14 cellular contexts compared by ENCODE assay signal in the genomic region with DNA sequence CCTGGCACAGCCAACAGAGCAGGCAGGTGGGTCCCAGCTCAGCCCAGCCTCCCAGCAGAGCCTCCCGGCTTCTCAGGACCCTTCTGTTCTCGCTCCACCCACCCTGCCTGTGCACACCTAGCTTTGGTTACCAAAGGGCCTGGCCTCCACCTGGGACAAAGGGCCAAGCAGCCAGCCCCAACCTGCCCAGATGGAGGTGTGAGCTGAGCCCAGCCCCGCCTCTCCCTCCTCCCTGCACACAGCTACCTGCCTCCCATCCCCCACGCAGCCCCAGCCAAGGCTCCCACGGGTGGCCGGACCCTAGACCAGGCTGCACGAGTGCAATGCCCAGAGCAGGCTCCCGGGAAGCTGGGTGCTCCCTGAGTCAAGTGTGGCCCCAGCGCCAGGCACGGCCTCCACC. TPM values are rescaled to one million over a fixed set of nuclear protein-coding genes. Genes with fewer than 3 reads are reported as not detected.
DNase-seq lines count a peak whose midpoint lies in the region; ATAC-seq, FAIRE-seq and TF ChIP-seq lines count a peak whose summit lies in the region.
"Had no signal": no experiment of that assay in that cellular context is flagged by ENCODE, and none has a peak within 500 bp of the region (broad histone marks: within the 10 kb centered on the region; RNA-seq: fewer than 3 reads in every experiment).

No MANE protein-coding gene starts in this region.

- TF ChIP-seq POLR2A in HepG2 (IDR thresholded peaks at IDR 0.05; ENCODE audit: insufficient read depth in 1 of 2, low read depth in 2 of 2, low read length in 2 of 2), result no peak

- FAIRE-seq in HepG2 (lab: Jason Lieb, UNC), result no peak

- peaks cover 18 to 100% (median 90%) of the 10 kb centered on the region in 11 experiments; a peak in 21 of 22 replicates for H4K20me1 ChIP-seq in BLaER1 treated with 17β-estradiol and CSF1 and Interleukin-3, amounts not matched to agents 10 nM and 100 nM
- no peaks in the 10 kb centered on the region; the same call in 1 of the 2 replicates for H4K20me1 ChIP-seq in HepG2 (ENCODE audit: insufficient read depth, low read length)

- intact Hi-C loops in HepG2 (cut with micrococcal nuclease; ENCODE audit: unreplicated experiment), result no loop called here

- no peak for TF ChIP-seq RAD21 in Ishikawa (IDR thresholded peaks at IDR 0.05; ENCODE audit: low read depth)
- TF ChIP-seq RAD21 in HepG2 (CRISPR knock-in tag; IDR thresholded peaks at IDR 0.05), result no peak

- no peak overlapping the region for H2AFZ ChIP-seq in HepG2 (ENCODE audit: low read length)

- H3K79me2 ChIP-seq in HepG2 (ENCODE audit: insufficient read depth, low read length), result peaks cover 48% of the 10 kb centered on the region

- TF ChIP-seq CTCF in WERI-Rb-1 (IDR thresholded peaks at IDR 0.05; ENCODE audit: low read depth, low read length), result no peak
- TF ChIP-seq CTCF in HepG2 (CRISPR knock-in tag; IDR thresholded peaks at IDR 0.05), result no peak

- in situ Hi-C loops in HepG2 (cut with HindIII; ENCODE audit: extremely low pct_ligation_motif_present, low pct_unique_long_range_greater_than_20kb), result no loop called here

- no peak overlapping the region for H3K4me3 ChIP-seq in BLaER1 treated with 17β-estradiol and CSF1 and Interleukin-3, amounts not matched to agents 10 nM and 100 nM
- H3K4me3 ChIP-seq in WERI-Rb-1 (ENCODE audit: low read depth, low read length) (no peak overlapping the region), HepG2 (replicated peaks in 1 of 3; ENCODE audit: insufficient read depth in 1 of 3, low read depth in 2 of 3, low read length in 3 of 3) (peak overlapping the region in 1 of 3 experiments; percentile 57; a peak in 2 of 6 replicates)
- H3K4me3 ChIP-seq: upper lobe of right lung had no signal

- TF ChIP-seq EP300 in Ishikawa (IDR thresholded peaks at IDR 0.05; ENCODE audit: borderline replicate concordance), result no peak
- no peak for TF ChIP-seq EP300 in HepG2 (IDR thresholded peaks at IDR 0.05; ENCODE audit: low read depth in 2 of 2, low read length in 2 of 2)
- no peak for TF ChIP-seq EP300 in HepG2 (CRISPR knock-in tag; IDR thresholded peaks at IDR 0.05; ENCODE audit: borderline replicate concordance)

- peak overlapping the region in 2 of 11 experiments; percentile 14 to 23; a peak in 2 of 22 replicates for H3K4me2 ChIP-seq in BLaER1 treated with 17β-estradiol and CSF1 and Interleukin-3, amounts not matched to agents 10 nM and 100 nM
- H3K4me2 ChIP-seq in HepG2 (ENCODE audit: low read depth, low read length), result peak overlapping the region; percentile 90; the same call in 1 of the 2 replicates

- DNase-seq in WERI-Rb-1 (peak; percentile 30), HepG2 (ENCODE audit: low spot score) (no peak)
- DNase-seq: activated CD4-positive, alpha-beta T cell treated with anti-CD3 and anti-CD28 coated beads, Interleukin-2, amount 50 U/mL, for 1 hour; activated gamma-delta T cell treated with Interleukin-2 at 50 U/mL for 16 hours; cerebellar nuclear complex; GDM1; naive thymus-derived CD4-positive, alpha-beta T cell; upper lobe of right lung had no signal

- BruUV-seq in HepG2 (replicated peaks; lab: Mats Ljungman, UMichigan), result no TSS peak

- no peaks in the 10 kb centered on the region for H3K27me3 ChIP-seq in BLaER1 treated with 17β-estradiol and CSF1 and Interleukin-3, amounts not matched to agents 10 nM and 100 nM
- no peaks in the 10 kb centered on the region for H3K27me3 ChIP-seq in WERI-Rb-1 (ENCODE audit: insufficient read depth, low read depth, severe bottlenecking)
- no peaks in the 10 kb centered on the region for H3K27me3 ChIP-seq in HepG2 (ENCODE audit: control insufficient read depth in 1 of 2, insufficient read depth in 2 of 2, low read length in 2 of 2)
- H3K27me3 ChIP-seq: upper lobe of right lung had no signal

- CTCF ChIA-PET in HepG2 (lab: Yijun Ruan, JAX; ENCODE audit: low intra/inter-chr PET ratio, low total read pairs), result no interaction called here

- H3K9me3 ChIP-seq in BLaER1 treated with 17β-estradiol and CSF1 and Interleukin-3, amounts not matched to agents 10 nM and 100 nM (replicated peaks in 1 of 11), result no peaks in the 10 kb centered on the region
- no peaks in the 10 kb centered on the region for H3K9me3 ChIP-seq in WERI-Rb-1 (ENCODE audit: severe bottlenecking)
- H3K9me3 ChIP-seq in HepG2 (ENCODE audit: low read length), result no peaks in the 10 kb centered on the region
- H3K9me3 ChIP-seq: upper lobe of right lung had no signal

- H3K9ac ChIP-seq in BLaER1 treated with 17β-estradiol and CSF1 and Interleukin-3, amounts not matched to agents 10 nM and 100 nM, result peak overlapping the region in 7 of 11 experiments; percentile 6 to 48 (median 32); a peak in 7 of 22 replicates
- H3K9ac ChIP-seq in HepG2 (ENCODE audit: insufficient read depth, low read depth, low read length), result peak overlapping the region; percentile 3; the same call in 1 of the 2 replicates

- WGBS in HepG2 (ENCODE audit: low lambda C conversion rate), result 58% methylated on average over 6 of the region's 10 CpGs

- POLR2A ChIA-PET in HepG2 (lab: Yijun Ruan, JAX), result interaction anchor here (1.0 to 1.4 kb wide), 2 partner anchors 42 to 65 kb away, joined by 3 read pairs; no protein-coding TSS in a partner anchor

- no peak for ATAC-seq in HepG2
- no peak for ATAC-seq in GM21619 (IDR thresholded peaks at IDR 0.05; ENCODE audit: unreplicated experiment)
- no peak for ATAC-seq in HG03565 (IDR thresholded peaks at IDR 0.05; ENCODE audit: unreplicated experiment)
- ATAC-seq in HG02938 (IDR thresholded peaks at IDR 0.05; ENCODE audit: unreplicated experiment), result no peak
- ATAC-seq in HG03196 (IDR thresholded peaks at IDR 0.05; ENCODE audit: unreplicated experiment), result no peak
- ATAC-seq: naive thymus-derived CD4-positive, alpha-beta T cell; upper lobe of right lung had no signal

- peaks cover 12 to 64% (median 27%) of the 10 kb centered on the region in 11 experiments; a peak in 20 of 22 replicates for H3K36me3 ChIP-seq in BLaER1 treated with 17β-estradiol and CSF1 and Interleukin-3, amounts not matched to agents 10 nM and 100 nM
- H3K36me3 ChIP-seq in WERI-Rb-1, result peaks cover 3% of the 10 kb centered on the region; the same call in 1 of the 2 replicates
- peaks cover 8 to 14% of the 10 kb centered on the region in 2 experiments; a peak in 3 of 5 replicates for H3K36me3 ChIP-seq in HepG2 (replicated peaks in 1 of 2; ENCODE audit: control insufficient read depth in 1 of 2, insufficient read depth in 2 of 2, low read length in 2 of 2)

- peaks cover 44 to 92% (median 69%) of the 10 kb centered on the region in 10 experiments for H3K4me1 ChIP-seq in BLaER1 treated with 17β-estradiol and CSF1 and Interleukin-3, amounts not matched to agents 10 nM and 100 nM
- peaks cover 52% of the 10 kb centered on the region for H3K4me1 ChIP-seq in HepG2 (ENCODE audit: insufficient read depth, low read length)

- H3K27ac ChIP-seq in BLaER1 treated with 17β-estradiol and CSF1 and Interleukin-3, amounts not matched to agents 10 nM and 100 nM, result no peak overlapping the region
- peak overlapping the region; percentile 77 for H3K27ac ChIP-seq in WERI-Rb-1
- H3K27ac ChIP-seq in HepG2 (ENCODE audit: extremely low read length, insufficient read depth, low read length), result no peak overlapping the region
- H3K27ac ChIP-seq: upper lobe of right lung had no signal

RNA-seq across cellular contexts. Expression of gene TPRN, which starts 5.6 kb away (rescaled TPM):
- 17.5 and 19.2 TPM in 2 replicates for total RNA-seq in HepG2 (2016; rRNA removed; fragmentation: Illumina TruSeq; extraction: Trizol)
- total RNA-seq in HepG2 (2016; cell fraction: cytosol; rRNA removed; fragmentation: Illumina TruSeq; extraction: Trizol; ENCODE audit: low read depth), result 5.6 and 22.6 TPM in 2 replicates
- 15.6 and 20.1 TPM in 2 replicates for total RNA-seq in HepG2 (2016; cell fraction: insoluble cytoplasmic fraction; rRNA removed; fragmentation: Illumina TruSeq; extraction: Trizol)
- total RNA-seq in HepG2 (2016; cell fraction: membrane; rRNA removed; fragmentation: Illumina TruSeq; extraction: Trizol), result 14.6 and 15.6 TPM in 2 replicates
- total RNA-seq in HepG2 (2016; cell fraction: nucleus; rRNA removed; fragmentation: Illumina TruSeq; extraction: Trizol), result 13.8 and 14.1 TPM in 2 replicates
- 10.1 and 12.4 TPM in 2 replicates for polyA plus RNA-seq in HepG2 (2011; rRNA removed)
- 8.3 and 14.4 TPM in 2 replicates for polyA plus RNA-seq in HepG2 (2011; cell fraction: cytosol; rRNA removed)
- 41.5 and 45.5 TPM in 2 replicates for polyA plus RNA-seq in HepG2 (2011; cell fraction: nucleus; rRNA removed)
- 12.2 and 16.0 TPM in 2 replicates for polyA plus RNA-seq in HepG2 (2012)
- 6.0 and 6.8 TPM in 2 replicates for polyA plus RNA-seq in HepG2 (2016; cell fraction: cytosol; fragmentation: Illumina TruSeq; extraction: Trizol; ENCODE audit: low read depth)
- polyA plus RNA-seq in HepG2 (2016; cell fraction: insoluble cytoplasmic fraction; fragmentation: Illumina TruSeq; extraction: Trizol; ENCODE audit: low read depth), result 17.5 and 21.2 TPM in 2 replicates
- 10.8 and 12.2 TPM in 2 replicates for polyA plus RNA-seq in HepG2 (2016; cell fraction: membrane; fragmentation: Illumina TruSeq; extraction: Trizol; ENCODE audit: low read depth)
- 25.7 and 31.2 TPM in 2 replicates for polyA plus RNA-seq in HepG2 (2016; cell fraction: nucleus; fragmentation: Illumina TruSeq; extraction: Trizol; ENCODE audit: insufficient read depth, low read depth)
- 13.0 and 24.4 TPM in 2 replicates for polyA minus RNA-seq in HepG2 (2011; rRNA and poly(A)+ RNA removed; ENCODE audit: low replicate concordance)
- 14.2 and 15.9 TPM in 2 replicates for polyA minus RNA-seq in HepG2 (2011; cell fraction: cytosol; rRNA and poly(A)+ RNA removed)
- 10.0 and 12.4 TPM in 2 replicates for polyA minus RNA-seq in HepG2 (2011; cell fraction: nucleus; rRNA and poly(A)+ RNA removed)

RNA-seq across cellular contexts. Expression of gene SSNA1, which starts 6.4 kb away (rescaled TPM):
- total RNA-seq in HepG2 (2016; rRNA removed; fragmentation: Illumina TruSeq; extraction: Trizol), result 41.2 and 49.4 TPM in 2 replicates
- 92.0 and 105 TPM in 2 replicates for total RNA-seq in HepG2 (2016; cell fraction: cytosol; rRNA removed; fragmentation: Illumina TruSeq; extraction: Trizol; ENCODE audit: low read depth)
- total RNA-seq in HepG2 (2016; cell fraction: insoluble cytoplasmic fraction; rRNA removed; fragmentation: Illumina TruSeq; extraction: Trizol), result 41.5 and 51.7 TPM in 2 replicates
- 94.3 and 110 TPM in 2 replicates for total RNA-seq in HepG2 (2016; cell fraction: membrane; rRNA removed; fragmentation: Illumina TruSeq; extraction: Trizol)
- total RNA-seq in HepG2 (2016; cell fraction: nucleus; rRNA removed; fragmentation: Illumina TruSeq; extraction: Trizol), result 19.3 TPM in 2 replicates
- 35.9 and 44.8 TPM in 2 replicates for polyA plus RNA-seq in HepG2 (2011; rRNA removed)
- polyA plus RNA-seq in HepG2 (2011; cell fraction: cytosol; rRNA removed), result 38.7 and 58.7 TPM in 2 replicates
- 26.1 and 28.6 TPM in 2 replicates for polyA plus RNA-seq in HepG2 (2011; cell fraction: nucleus; rRNA removed)
- polyA plus RNA-seq in HepG2 (2012), result 18.0 and 31.4 TPM in 2 replicates
- polyA plus RNA-seq in HepG2 (2016; cell fraction: cytosol; fragmentation: Illumina TruSeq; extraction: Trizol; ENCODE audit: low read depth), result 109 and 132 TPM in 2 replicates
- 49.3 and 50.3 TPM in 2 replicates for polyA plus RNA-seq in HepG2 (2016; cell fraction: insoluble cytoplasmic fraction; fragmentation: Illumina TruSeq; extraction: Trizol; ENCODE audit: low read depth)
- polyA plus RNA-seq in HepG2 (2016; cell fraction: membrane; fragmentation: Illumina TruSeq; extraction: Trizol; ENCODE audit: low read depth), result 89.4 and 104 TPM in 2 replicates
- 39.2 and 44.3 TPM in 2 replicates for polyA plus RNA-seq in HepG2 (2016; cell fraction: nucleus; fragmentation: Illumina TruSeq; extraction: Trizol; ENCODE audit: insufficient read depth, low read depth)
- polyA minus RNA-seq in HepG2 (2011; rRNA and poly(A)+ RNA removed; ENCODE audit: low replicate concordance), result 18.2 and 39.2 TPM in 2 replicates
- 12.4 and 13.8 TPM in 2 replicates for polyA minus RNA-seq in HepG2 (2011; cell fraction: cytosol; rRNA and poly(A)+ RNA removed)
- 4.1 TPM in 2 replicates for polyA minus RNA-seq in HepG2 (2011; cell fraction: nucleus; rRNA and poly(A)+ RNA removed)

RNA-seq across cellular contexts. Expression of gene ANAPC2, which starts 6.5 kb away (rescaled TPM):
- 7.4 and 12.3 TPM in 2 replicates for total RNA-seq in HepG2 (2016; rRNA removed; fragmentation: Illumina TruSeq; extraction: Trizol)
- 22.4 and 23.5 TPM in 2 replicates for total RNA-seq in HepG2 (2016; cell fraction: cytosol; rRNA removed; fragmentation: Illumina TruSeq; extraction: Trizol; ENCODE audit: low read depth)
- 6.6 and 15.0 TPM in 2 replicates for total RNA-seq in HepG2 (2016; cell fraction: insoluble cytoplasmic fraction; rRNA removed; fragmentation: Illumina TruSeq; extraction: Trizol)
- total RNA-seq in HepG2 (2016; cell fraction: membrane; rRNA removed; fragmentation: Illumina TruSeq; extraction: Trizol), result 6.3 and 6.7 TPM in 2 replicates
- 17.6 and 21.6 TPM in 2 replicates for total RNA-seq in HepG2 (2016; cell fraction: nucleus; rRNA removed; fragmentation: Illumina TruSeq; extraction: Trizol)
- 15.4 and 21.6 TPM in 2 replicates for polyA plus RNA-seq in HepG2 (2011; rRNA removed)
- polyA plus RNA-seq in HepG2 (2011; cell fraction: cytosol; rRNA removed), result 5.4 and 9.8 TPM in 2 replicates
- 144 and 175 TPM in 2 replicates for polyA plus RNA-seq in HepG2 (2011; cell fraction: nucleus; rRNA removed)
- 13.6 and 16.6 TPM in 2 replicates for polyA plus RNA-seq in HepG2 (2012)
- 2.4 and 3.3 TPM in 2 replicates for polyA plus RNA-seq in HepG2 (2016; cell fraction: cytosol; fragmentation: Illumina TruSeq; extraction: Trizol; ENCODE audit: low read depth)
- polyA plus RNA-seq in HepG2 (2016; cell fraction: insoluble cytoplasmic fraction; fragmentation: Illumina TruSeq; extraction: Trizol; ENCODE audit: low read depth), result 11.2 and 14.3 TPM in 2 replicates
- 4.1 TPM in 2 replicates for polyA plus RNA-seq in HepG2 (2016; cell fraction: membrane; fragmentation: Illumina TruSeq; extraction: Trizol; ENCODE audit: low read depth)
- polyA plus RNA-seq in HepG2 (2016; cell fraction: nucleus; fragmentation: Illumina TruSeq; extraction: Trizol; ENCODE audit: insufficient read depth, low read depth), result 64.9 and 72.0 TPM in 2 replicates
- polyA minus RNA-seq in HepG2 (2011; rRNA and poly(A)+ RNA removed; ENCODE audit: low replicate concordance), result 27.3 and 55.4 TPM in 2 replicates
- polyA minus RNA-seq in HepG2 (2011; cell fraction: cytosol; rRNA and poly(A)+ RNA removed), result 14.7 and 17.5 TPM in 2 replicates
- 33.0 and 36.8 TPM in 2 replicates for polyA minus RNA-seq in HepG2 (2011; cell fraction: nucleus; rRNA and poly(A)+ RNA removed)

RNA-seq across cellular contexts. Expression of gene TMEM203, which starts 10.5 kb away (rescaled TPM):
- 36.7 and 36.9 TPM in 2 replicates for total RNA-seq in HepG2 (2016; rRNA removed; fragmentation: Illumina TruSeq; extraction: Trizol)
- 13.2 and 14.3 TPM in 2 replicates for total RNA-seq in HepG2 (2016; cell fraction: cytosol; rRNA removed; fragmentation: Illumina TruSeq; extraction: Trizol; ENCODE audit: low read depth)
- total RNA-seq in HepG2 (2016; cell fraction: insoluble cytoplasmic fraction; rRNA removed; fragmentation: Illumina TruSeq; extraction: Trizol), result 37.8 TPM in 2 replicates
- total RNA-seq in HepG2 (2016; cell fraction: membrane; rRNA removed; fragmentation: Illumina TruSeq; extraction: Trizol), result 34.6 and 37.7 TPM in 2 replicates
- 15.2 and 16.6 TPM in 2 replicates for total RNA-seq in HepG2 (2016; cell fraction: nucleus; rRNA removed; fragmentation: Illumina TruSeq; extraction: Trizol)
- 23.0 and 23.4 TPM in 2 replicates for polyA plus RNA-seq in HepG2 (2011; rRNA removed)
- polyA plus RNA-seq in HepG2 (2011; cell fraction: cytosol; rRNA removed), result 27.7 and 31.7 TPM in 2 replicates
- 12.2 and 13.2 TPM in 2 replicates for polyA plus RNA-seq in HepG2 (2011; cell fraction: nucleus; rRNA removed)
- 22.5 and 22.9 TPM in 2 replicates for polyA plus RNA-seq in HepG2 (2012)
- 12.4 and 14.0 TPM in 2 replicates for polyA plus RNA-seq in HepG2 (2016; cell fraction: cytosol; fragmentation: Illumina TruSeq; extraction: Trizol; ENCODE audit: low read depth)
- 38.8 and 39.8 TPM in 2 replicates for polyA plus RNA-seq in HepG2 (2016; cell fraction: insoluble cytoplasmic fraction; fragmentation: Illumina TruSeq; extraction: Trizol; ENCODE audit: low read depth)
- polyA plus RNA-seq in HepG2 (2016; cell fraction: membrane; fragmentation: Illumina TruSeq; extraction: Trizol; ENCODE audit: low read depth), result 29.6 and 33.1 TPM in 2 replicates
- polyA plus RNA-seq in HepG2 (2016; cell fraction: nucleus; fragmentation: Illumina TruSeq; extraction: Trizol; ENCODE audit: insufficient read depth, low read depth), result 29.1 and 31.2 TPM in 2 replicates
- 21.9 and 33.0 TPM in 2 replicates for polyA minus RNA-seq in HepG2 (2011; rRNA and poly(A)+ RNA removed; ENCODE audit: low replicate concordance)
- 12.0 and 13.6 TPM in 2 replicates for polyA minus RNA-seq in HepG2 (2011; cell fraction: cytosol; rRNA and poly(A)+ RNA removed)
- 7.6 TPM in 2 replicates for polyA minus RNA-seq in HepG2 (2011; cell fraction: nucleus; rRNA and poly(A)+ RNA removed)

RNA-seq across cellular contexts. Expression of gene NDOR1, which starts 10.6 kb away (rescaled TPM):
- total RNA-seq in HepG2 (2016; rRNA removed; fragmentation: Illumina TruSeq; extraction: Trizol), result 4.9 and 8.7 TPM in 2 replicates
- total RNA-seq in HepG2 (2016; cell fraction: cytosol; rRNA removed; fragmentation: Illumina TruSeq; extraction: Trizol; ENCODE audit: low read depth), result 2.1 and 2.9 TPM in 2 replicates
- total RNA-seq in HepG2 (2016; cell fraction: insoluble cytoplasmic fraction; rRNA removed; fragmentation: Illumina TruSeq; extraction: Trizol), result 4.4 and 9.2 TPM in 2 replicates
- 2.6 and 3.0 TPM in 2 replicates for total RNA-seq in HepG2 (2016; cell fraction: membrane; rRNA removed; fragmentation: Illumina TruSeq; extraction: Trizol)
- total RNA-seq in HepG2 (2016; cell fraction: nucleus; rRNA removed; fragmentation: Illumina TruSeq; extraction: Trizol), result 7.6 and 9.3 TPM in 2 replicates
- 3.6 and 4.2 TPM in 2 replicates for polyA plus RNA-seq in HepG2 (2011; rRNA removed)
- polyA plus RNA-seq in HepG2 (2011; cell fraction: cytosol; rRNA removed), result 1.4 and 2.3 TPM in 2 replicates
- 31.8 and 46.8 TPM in 2 replicates for polyA plus RNA-seq in HepG2 (2011; cell fraction: nucleus; rRNA removed)
- polyA plus RNA-seq in HepG2 (2012), result 4.0 and 5.5 TPM in 2 replicates
- 0.87 and 1.3 TPM in 2 replicates for polyA plus RNA-seq in HepG2 (2016; cell fraction: cytosol; fragmentation: Illumina TruSeq; extraction: Trizol; ENCODE audit: low read depth)
- polyA plus RNA-seq in HepG2 (2016; cell fraction: insoluble cytoplasmic fraction; fragmentation: Illumina TruSeq; extraction: Trizol; ENCODE audit: low read depth), result 4.5 and 6.6 TPM in 2 replicates
- polyA plus RNA-seq in HepG2 (2016; cell fraction: membrane; fragmentation: Illumina TruSeq; extraction: Trizol; ENCODE audit: low read depth), result 1.6 and 1.8 TPM in 2 replicates
- polyA plus RNA-seq in HepG2 (2016; cell fraction: nucleus; fragmentation: Illumina TruSeq; extraction: Trizol; ENCODE audit: insufficient read depth, low read depth), result 29.3 and 34.2 TPM in 2 replicates
- 5.2 and 15.0 TPM in 2 replicates for polyA minus RNA-seq in HepG2 (2011; rRNA and poly(A)+ RNA removed; ENCODE audit: low replicate concordance)
- polyA minus RNA-seq in HepG2 (2011; cell fraction: cytosol; rRNA and poly(A)+ RNA removed), result 2.1 and 2.4 TPM in 2 replicates
- polyA minus RNA-seq in HepG2 (2011; cell fraction: nucleus; rRNA and poly(A)+ RNA removed), result 3.4 and 4.5 TPM in 2 replicates
